31 cellular contexts compared by ENCODE assay signal in genomic region chr5:31165729-31166128, GRCh38. TPM values are rescaled to one million over a fixed set of nuclear protein-coding genes. Genes with fewer than 3 reads are reported as not detected.
"Had no signal": no experiment of that assay in that cellular context is flagged by ENCODE, and none has a peak within 500 bp of the region (broad histone marks: within the 10 kb centered on the region; RNA-seq: fewer than 3 reads in every experiment).

No MANE protein-coding gene starts in this region.

- ATAC-seq: activated CD4-positive, CD25-positive, alpha-beta regulatory T cell treated with anti-CD3 and anti-CD28 coated beads, Interleukin-2, amount 50 U/mL, for 24 hours; activated CD8-positive, alpha-beta T cell treated with anti-CD3 and anti-CD28 coated beads for 36 hours; activated naive CD8-positive, alpha-beta T cell treated with anti-CD3 and anti-CD28 coated beads, Interleukin-2, amount 50 U/mL, for 24 hours; activated T-cell treated with anti-CD3 and anti-CD28 coated beads, Interleukin-2, amount 50 U/mL, for 4 hours; foreskin keratinocyte; gastrocnemius medialis; heart left ventricle; T-cell had no signal

- H3K27ac ChIP-seq: adrenal gland, coronary artery, dorsolateral prefrontal cortex, esophagus muscularis mucosa, foreskin keratinocyte, gastrocnemius medialis, heart left ventricle, WERI-Rb-1 had no signal

- DNase-seq: activated B cell treated with CpG ODN at 0.5 μM for 24 hours; activated CD4-positive, alpha-beta T cell treated with anti-CD3 and anti-CD28 coated beads for 48 hours; activated CD4-positive, alpha-beta T cell treated with anti-CD3 and anti-CD28 coated beads, Interleukin-2, amount 50 U/mL, for 1 hour; activated CD4-positive, alpha-beta T cell treated with anti-CD3 and anti-CD28 coated beads, Interleukin-2, amount 50 U/mL, for 48 hours; activated CD8-positive, alpha-beta memory T cell treated with anti-CD3 and anti-CD28 coated beads for 24 hours; activated CD8-positive, alpha-beta T cell treated with anti-CD3 and anti-CD28 coated beads for 36 hours; activated effector memory CD4-positive, alpha-beta T cell treated with anti-CD3 and anti-CD28 coated beads, Interleukin-2, amount 50 U/mL, for 16 hours; activated naive CD4-positive, alpha-beta T cell treated with anti-CD3 and anti-CD28 coated beads for 36 hours; activated naive CD8-positive, alpha-beta T cell treated with anti-CD3 and anti-CD28 coated beads for 36 hours; activated naive CD8-positive, alpha-beta T cell treated with anti-CD3 and anti-CD28 coated beads, Interleukin-2, amount 50 U/mL, for 24 hours; activated T-cell treated with anti-CD3 and anti-CD28 coated beads, Interleukin-2, amount 50 U/mL, for 4 hours; adrenal gland; amygdala; aorta; dorsolateral prefrontal cortex; effector memory CD4-positive, alpha-beta T cell; endodermal cell; erythroblast; foreskin keratinocyte; gastrocnemius medialis; glutamatergic neuron; heart left ventricle; T-cell; T1000; WERI-Rb-1 had no signal

- H3K9me3 ChIP-seq: adrenal gland, esophagus muscularis mucosa, gastrocnemius medialis, heart left ventricle had no signal

- H3K4me1 ChIP-seq: adrenal gland, esophagus muscularis mucosa, foreskin keratinocyte, gastrocnemius medialis, heart left ventricle had no signal

- H3K27me3 ChIP-seq: adrenal gland, dorsolateral prefrontal cortex, esophagus muscularis mucosa, foreskin keratinocyte, gastrocnemius medialis, heart left ventricle had no signal

- H3K4me3 ChIP-seq: adrenal gland, coronary artery, dorsolateral prefrontal cortex, esophagus muscularis mucosa, gastrocnemius medialis, heart left ventricle had no signal

- H3K36me3 ChIP-seq: adrenal gland, esophagus muscularis mucosa, gastrocnemius medialis, heart left ventricle, WERI-Rb-1 had no signal

- FAIRE-seq: bronchial epithelial cell had no signal

RNA-seq across cellular contexts. Expression of gene CDH6, which starts 27.8 kb away (rescaled TPM):
- total RNA-seq: activated B cell treated with CpG ODN at 0.5 μM for 24 hours; activated CD8-positive, alpha-beta T cell treated with anti-CD3 and anti-CD28 coated beads for 36 hours; activated naive CD4-positive, alpha-beta T cell treated with anti-CD3 and anti-CD28 coated beads for 36 hours; activated naive CD8-positive, alpha-beta T cell treated with anti-CD3 and anti-CD28 coated beads for 36 hours; activated T-cell treated with anti-CD3 and anti-CD28 coated beads, Interleukin-2, amount 50 U/mL, for 4 hours; activated T-helper 1 cell treated with anti-CD3 and anti-CD28 coated beads, Interleukin-12 subunit alpha, Interleukin-12 subunit beta, Interleukin-2, Interleukin-4 antibody, amounts not matched to agents 30 ng/mL and 10 ng/mL and 1 ng/mL, durations not matched to agents 14 hours and 24 hours and 36 hours; activated T-helper 2 cell treated with anti-CD3 and anti-CD28 coated beads, Interferon-gamma antibody, Interleukin-2, Interleukin-4, amounts not matched to agents 10 μg/mL and 5 μg/mL and 100 μg/mL, durations not matched to agents 14 hours and 24 hours and 36 hours; foreskin keratinocyte had no signal
- polyA plus RNA-seq: foreskin keratinocyte had no signal
